In genomic region chr12:82740129-82741000, GRCh38 we compare ENCODE assay signal across 1 cellular context.
TF ChIP-seq lines count a peak whose summit lies in the region.

No MANE protein-coding gene starts in this region.

TF ChIP-seq in HCT116, 20 proteins besides CTCF, POLR2A, EP300 and RAD21 (continued from another document):
- TF ChIP-seq ZNF274 (IDR thresholded peaks at IDR 0.05; ENCODE audit: low read depth, low read length), result no peak
- no peak for TF ChIP-seq MAX (IDR thresholded peaks at IDR 0.05)
- TF ChIP-seq POLR2AphosphoS5 (IDR thresholded peaks at IDR 0.05; ENCODE audit: low read depth, low read length), result peak; percentile 42; the same call in 1 of the 2 replicates
- TF ChIP-seq REST (IDR thresholded peaks at IDR 0.05; ENCODE audit: low read depth), result no peak
- no peak for TF ChIP-seq SRF (IDR thresholded peaks at IDR 0.05; ENCODE audit: low read depth)
- peak; percentile 83 for TF ChIP-seq CBX3 (IDR thresholded peaks at IDR 0.05; ENCODE audit: low read depth)
- no peak for TF ChIP-seq EZH2phosphoT487 (IDR thresholded peaks at IDR 0.05; ENCODE audit: borderline replicate concordance)
- no peak for TF ChIP-seq TCF7L2 (IDR thresholded peaks at IDR 0.05; ENCODE audit: borderline replicate concordance, extremely low read depth, insufficient read depth, insufficient read length)
- TF ChIP-seq YY1 (IDR thresholded peaks at IDR 0.05; ENCODE audit: extremely low read depth, insufficient replicate concordance, low read depth, low read length), result peak; percentile 11
- TF ChIP-seq EZH2 (IDR thresholded peaks at IDR 0.05), result no peak
